In the genomic region with DNA sequence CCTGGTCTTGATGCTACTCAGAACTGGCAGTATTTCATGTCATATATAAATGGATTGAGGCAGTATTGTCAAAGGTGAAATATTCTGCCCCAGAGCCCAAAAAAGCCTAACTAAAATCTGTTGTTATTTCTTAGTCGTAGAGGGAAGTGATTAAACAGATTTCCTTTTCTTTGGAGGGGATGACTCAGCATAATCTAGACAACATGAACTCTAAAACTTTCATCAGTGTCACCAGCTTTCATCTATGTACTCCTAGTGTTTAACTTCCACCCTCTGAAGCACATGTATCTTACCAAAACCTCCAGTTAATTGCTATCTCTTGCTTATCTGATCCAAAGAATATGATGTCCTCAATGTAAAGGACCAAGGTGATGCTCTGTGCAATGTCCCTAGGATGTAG, we compare ENCODE assay signal across 19 cellular contexts.
DNase-seq lines count a peak whose midpoint lies in the region; ATAC-seq lines count a peak whose summit lies in the region.
"Had no signal": no experiment of that assay in that cellular context is flagged by ENCODE, and none has a peak within 500 bp of the region (broad histone marks: within the 10 kb centered on the region; RNA-seq: fewer than 3 reads in every experiment).

No MANE protein-coding gene starts in this region.

- ATAC-seq in HG02759 (IDR thresholded peaks at IDR 0.05; ENCODE audit: unreplicated experiment), result no peak
- ATAC-seq in GM21786 (IDR thresholded peaks at IDR 0.05; ENCODE audit: unreplicated experiment), result no peak
- ATAC-seq: activated T-cell treated with anti-CD3 and anti-CD28 coated beads, Interleukin-2, amount 50 U/mL, for 4 hours had no signal

- DNase-seq in HCEC 1CT (peak; percentile 41), RPMI7951 (ENCODE audit: low read depth) (peak; percentile 25), fibroblast of gingiva (ENCODE audit: low read depth) (peak; percentile 21), renal cortical epithelial cell (ENCODE audit: low read depth) (peak; percentile 51), NCI-H774 (lab: John Stamatoyannopoulos, UW) (no peak)
- DNase-seq: activated CD8-positive, alpha-beta memory T cell treated with anti-CD3 and anti-CD28 coated beads for 24 hours; activated naive CD4-positive, alpha-beta T cell; activated T-cell treated with anti-CD3 and anti-CD28 coated beads, Interleukin-2, amount 50 U/mL, for 4 hours; amniotic stem cell; cortex of kidney; DMS79 treated with DMSO at 0.1 percent for 48 hours; NCI-H1436 treated with DMSO at 0.1 percent for 48 hours; NCI-H510A; nucleus accumbens; Right ventricle myocardium superior; stimulated activated CD4-positive, alpha-beta T cell treated with anti-CD3 and anti-CD28 coated beads, Interleukin-2, amount 100 ng/mL, for 48 hours; stimulated activated naive CD4-positive, alpha-beta T cell treated with Interleukin-2 at 50 U/mL for 16 hours had no signal
